Comparison of ENCODE assay signal across 22 cellular contexts in genomic region chr10:131738396-131738735, GRCh38.
"Had no signal": no experiment of that assay in that cellular context is flagged by ENCODE, and none has a peak within 500 bp of the region (broad histone marks: within the 10 kb centered on the region; RNA-seq: fewer than 3 reads in every experiment).

No MANE protein-coding gene starts in this region.

- FAIRE-seq: kidney had no signal

- H3K4me1 ChIP-seq: gastrocnemius medialis, heart right ventricle, left lung, prostate gland, thyroid gland, uterus had no signal

- H3K4me1 Mint-ChIP-seq: activated CD4-positive, alpha-beta T cell treated with anti-CD3 and anti-CD28 coated beads, Interleukin-2, amount 10 ng/mL, durations not matched to agents 24 days and 14 days; activated naive CD8-positive, alpha-beta T cell treated with anti-CD3 and anti-CD28 coated beads, Interleukin-2, amount 10 ng/mL, durations not matched to agents 7 days and 5 days; central memory CD8-positive, alpha-beta T cell had no signal

- H3K36me3 Mint-ChIP-seq: activated naive CD8-positive, alpha-beta T cell treated with anti-CD3 and anti-CD28 coated beads, Interleukin-2, amount 10 ng/mL, durations not matched to agents 7 days and 5 days had no signal

- ATAC-seq: gastrocnemius medialis; heart right ventricle; left lung; naive thymus-derived CD8-positive, alpha-beta T cell; right cardiac atrium had no signal

- H3K36me3 ChIP-seq: brain microvascular endothelial cell, gastrocnemius medialis, heart right ventricle, left lung, prostate gland, thyroid gland, uterus had no signal

- H3K9me3 Mint-ChIP-seq: activated CD4-positive, alpha-beta T cell treated with anti-CD3 and anti-CD28 coated beads, Interleukin-2, amount 10 ng/mL, durations not matched to agents 24 days and 14 days; activated naive CD8-positive, alpha-beta T cell treated with anti-CD3 and anti-CD28 coated beads, Interleukin-2, amount 10 ng/mL, durations not matched to agents 7 days and 5 days had no signal

- H3K9me3 ChIP-seq: gastrocnemius medialis, left lung, prostate gland, thyroid gland, uterus had no signal

- H3K4me3 Mint-ChIP-seq: activated CD4-positive, alpha-beta T cell treated with anti-CD3 and anti-CD28 coated beads, Interleukin-2, amount 10 ng/mL, durations not matched to agents 24 days and 14 days; activated naive CD8-positive, alpha-beta T cell treated with anti-CD3 and anti-CD28 coated beads, Interleukin-2, amount 10 ng/mL, durations not matched to agents 7 days and 5 days; central memory CD8-positive, alpha-beta T cell; naive thymus-derived CD8-positive, alpha-beta T cell had no signal

- H3K27ac ChIP-seq: brain microvascular endothelial cell, epithelial cell of prostate, gastrocnemius medialis, heart right ventricle, left lung, prostate gland, thyroid gland, uterus had no signal

- DNase-seq: activated CD4-positive, alpha-beta T cell treated with anti-CD3 and anti-CD28 coated beads, Interleukin-2, amount 10 ng/mL, durations not matched to agents 24 days and 14 days; activated CD4-positive, CD25-positive, alpha-beta regulatory T cell; activated naive CD4-positive, alpha-beta T cell; activated naive CD8-positive, alpha-beta T cell treated with anti-CD3 and anti-CD28 coated beads, Interleukin-2, amount 10 ng/mL, durations not matched to agents 7 days and 5 days; activated T-cell treated with anti-CD3 and anti-CD28 coated beads for 4 hours; brain microvascular endothelial cell; dermis blood vessel endothelial cell; gastrocnemius medialis; heart right ventricle; kidney; mammary epithelial cell; naive thymus-derived CD8-positive, alpha-beta T cell; occipital lobe; stimulated activated CD4-positive, alpha-beta T cell treated with anti-CD3 and anti-CD28 coated beads, Interleukin-2, amount 100 ng/mL, for 24 hours; SW 1271; thyroid gland; uterus had no signal

- H3K27ac Mint-ChIP-seq: activated CD4-positive, alpha-beta T cell treated with anti-CD3 and anti-CD28 coated beads, Interleukin-2, amount 10 ng/mL, durations not matched to agents 24 days and 14 days; activated naive CD8-positive, alpha-beta T cell treated with anti-CD3 and anti-CD28 coated beads, Interleukin-2, amount 10 ng/mL, durations not matched to agents 7 days and 5 days; naive thymus-derived CD8-positive, alpha-beta T cell had no signal

- H3K27me3 ChIP-seq: brain microvascular endothelial cell, thyroid gland, uterus had no signal

- H3K27me3 Mint-ChIP-seq: activated CD4-positive, alpha-beta T cell treated with anti-CD3 and anti-CD28 coated beads, Interleukin-2, amount 10 ng/mL, durations not matched to agents 24 days and 14 days; central memory CD8-positive, alpha-beta T cell had no signal

- H3K4me3 ChIP-seq: gastrocnemius medialis, heart right ventricle, left lung, prostate gland, thyroid gland, uterus had no signal
